In the genomic region with DNA sequence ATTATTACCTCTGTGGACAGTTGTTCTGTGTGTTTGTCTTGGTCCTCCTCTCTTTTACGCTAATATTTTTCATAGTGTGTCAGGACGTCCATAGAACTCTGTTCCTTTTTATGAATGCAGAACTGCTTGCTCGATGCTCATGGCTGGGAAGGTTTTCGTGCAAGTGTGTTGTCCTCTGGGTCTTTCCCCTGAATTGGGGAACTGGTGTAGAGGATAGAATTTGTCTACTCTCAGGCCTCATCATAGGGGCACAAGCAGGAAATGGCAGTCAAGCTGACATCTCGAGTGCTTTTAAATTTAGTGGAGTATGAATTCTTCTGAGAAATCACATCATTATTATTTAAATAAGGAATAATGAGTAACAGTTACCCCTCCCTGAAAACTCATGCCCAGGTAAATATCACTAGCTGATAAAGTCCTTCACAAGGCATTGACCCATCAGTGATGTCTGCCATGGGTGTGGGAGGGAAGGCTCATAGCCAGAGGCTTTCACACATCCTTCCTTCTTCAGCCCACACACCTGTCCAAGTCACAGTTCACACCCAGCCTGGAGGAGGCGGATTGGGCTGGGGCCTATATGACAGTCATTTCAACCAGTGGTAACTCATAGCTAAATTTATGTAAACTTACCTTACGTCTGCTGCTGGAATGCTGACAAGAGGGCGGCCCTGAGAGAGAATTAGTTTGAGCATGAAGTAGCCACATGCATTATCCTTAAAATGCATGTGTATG, we compare ENCODE assay signal across 1 cellular context.
TF ChIP-seq lines count a peak whose summit lies in the region.

No MANE protein-coding gene starts in this region.

TF ChIP-seq in GM12878, 131 proteins besides CTCF, POLR2A, EP300 and RAD21 (continued from another document):
- TF ChIP-seq, protein P1, sequence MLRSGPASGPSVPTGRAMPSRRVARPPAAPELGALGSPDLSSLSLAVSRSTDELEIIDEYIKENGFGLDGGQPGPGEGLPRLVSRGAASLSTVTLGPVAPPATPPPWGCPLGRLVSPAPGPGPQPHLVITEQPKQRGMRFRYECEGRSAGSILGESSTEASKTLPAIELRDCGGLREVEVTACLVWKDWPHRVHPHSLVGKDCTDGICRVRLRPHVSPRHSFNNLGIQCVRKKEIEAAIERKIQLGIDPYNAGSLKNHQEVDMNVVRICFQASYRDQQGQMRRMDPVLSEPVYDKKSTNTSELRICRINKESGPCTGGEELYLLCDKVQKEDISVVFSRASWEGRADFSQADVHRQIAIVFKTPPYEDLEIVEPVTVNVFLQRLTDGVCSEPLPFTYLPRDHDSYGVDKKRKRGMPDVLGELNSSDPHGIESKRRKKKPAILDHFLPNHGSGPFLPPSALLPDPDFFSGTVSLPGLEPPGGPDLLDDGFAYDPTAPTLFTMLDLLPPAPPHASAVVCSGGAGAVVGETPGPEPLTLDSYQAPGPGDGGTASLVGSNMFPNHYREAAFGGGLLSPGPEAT (IDR thresholded peaks at IDR 0.05; ENCODE audit: low read depth): no peak
- peak; percentile 81 for TF ChIP-seq SPI1 (IDR thresholded peaks at IDR 0.05; ENCODE audit: borderline replicate concordance, insufficient read depth, low read depth, low read length)
- no peak for TF ChIP-seq MYB (IDR thresholded peaks at IDR 0.05; ENCODE audit: borderline replicate concordance, low read depth, low read length)
- no peak for TF ChIP-seq CHD2 (IDR thresholded peaks at IDR 0.05; ENCODE audit: borderline replicate concordance, low read depth, low read length)
- no peak for TF ChIP-seq KLF5 (IDR thresholded peaks at IDR 0.05; ENCODE audit: partially characterized antibody)
- no peak for TF ChIP-seq CBFB (IDR thresholded peaks at IDR 0.05; ENCODE audit: low read depth)
- TF ChIP-seq, protein P2, sequence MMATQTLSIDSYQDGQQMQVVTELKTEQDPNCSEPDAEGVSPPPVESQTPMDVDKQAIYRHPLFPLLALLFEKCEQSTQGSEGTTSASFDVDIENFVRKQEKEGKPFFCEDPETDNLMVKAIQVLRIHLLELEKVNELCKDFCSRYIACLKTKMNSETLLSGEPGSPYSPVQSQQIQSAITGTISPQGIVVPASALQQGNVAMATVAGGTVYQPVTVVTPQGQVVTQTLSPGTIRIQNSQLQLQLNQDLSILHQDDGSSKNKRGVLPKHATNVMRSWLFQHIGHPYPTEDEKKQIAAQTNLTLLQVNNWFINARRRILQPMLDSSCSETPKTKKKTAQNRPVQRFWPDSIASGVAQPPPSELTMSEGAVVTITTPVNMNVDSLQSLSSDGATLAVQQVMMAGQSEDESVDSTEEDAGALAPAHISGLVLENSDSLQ (IDR thresholded peaks at IDR 0.05): peak; percentile 68; the same call in 1 of the 2 replicates
- no peak for TF ChIP-seq STAT3 (IDR thresholded peaks at IDR 0.05; ENCODE audit: low read depth, low read length)
- TF ChIP-seq ETV6 (conservative IDR thresholded peaks at IDR 0.05 in 1 of 2, IDR thresholded peaks at IDR 0.05 in 1 of 2; ENCODE audit: borderline replicate concordance in 1 of 2, low read depth in 1 of 2): no peak
- no peak for TF ChIP-seq RFX5 (IDR thresholded peaks at IDR 0.05; ENCODE audit: low read depth, low read length)
- TF ChIP-seq, protein P3, sequence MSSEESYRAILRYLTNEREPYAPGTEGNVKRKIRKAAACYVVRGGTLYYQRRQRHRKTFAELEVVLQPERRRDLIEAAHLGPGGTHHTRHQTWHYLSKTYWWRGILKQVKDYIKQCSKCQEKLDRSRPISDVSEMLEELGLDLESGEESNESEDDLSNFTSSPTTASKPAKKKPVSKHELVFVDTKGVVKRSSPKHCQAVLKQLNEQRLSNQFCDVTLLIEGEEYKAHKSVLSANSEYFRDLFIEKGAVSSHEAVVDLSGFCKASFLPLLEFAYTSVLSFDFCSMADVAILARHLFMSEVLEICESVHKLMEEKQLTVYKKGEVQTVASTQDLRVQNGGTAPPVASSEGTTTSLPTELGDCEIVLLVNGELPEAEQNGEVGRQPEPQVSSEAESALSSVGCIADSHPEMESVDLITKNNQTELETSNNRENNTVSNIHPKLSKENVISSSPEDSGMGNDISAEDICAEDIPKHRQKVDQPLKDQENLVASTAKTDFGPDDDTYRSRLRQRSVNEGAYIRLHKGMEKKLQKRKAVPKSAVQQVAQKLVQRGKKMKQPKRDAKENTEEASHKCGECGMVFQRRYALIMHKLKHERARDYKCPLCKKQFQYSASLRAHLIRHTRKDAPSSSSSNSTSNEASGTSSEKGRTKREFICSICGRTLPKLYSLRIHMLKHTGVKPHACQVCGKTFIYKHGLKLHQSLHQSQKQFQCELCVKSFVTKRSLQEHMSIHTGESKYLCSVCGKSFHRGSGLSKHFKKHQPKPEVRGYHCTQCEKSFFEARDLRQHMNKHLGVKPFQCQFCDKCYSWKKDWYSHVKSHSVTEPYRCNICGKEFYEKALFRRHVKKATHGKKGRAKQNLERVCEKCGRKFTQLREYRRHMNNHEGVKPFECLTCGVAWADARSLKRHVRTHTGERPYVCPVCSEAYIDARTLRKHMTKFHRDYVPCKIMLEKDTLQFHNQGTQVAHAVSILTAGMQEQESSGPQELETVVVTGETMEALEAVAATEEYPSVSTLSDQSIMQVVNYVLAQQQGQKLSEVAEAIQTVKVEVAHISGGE (CRISPR knock-in tag; IDR thresholded peaks at IDR 0.05): no peak
- TF ChIP-seq EZH2 (IDR thresholded peaks at IDR 0.05; ENCODE audit: borderline replicate concordance, control insufficient read depth, low read depth, low read length): no peak
- TF ChIP-seq ZZZ3 (IDR thresholded peaks at IDR 0.05; ENCODE audit: control insufficient read depth, insufficient read length, low read depth): no peak
- TF ChIP-seq, protein P4, sequence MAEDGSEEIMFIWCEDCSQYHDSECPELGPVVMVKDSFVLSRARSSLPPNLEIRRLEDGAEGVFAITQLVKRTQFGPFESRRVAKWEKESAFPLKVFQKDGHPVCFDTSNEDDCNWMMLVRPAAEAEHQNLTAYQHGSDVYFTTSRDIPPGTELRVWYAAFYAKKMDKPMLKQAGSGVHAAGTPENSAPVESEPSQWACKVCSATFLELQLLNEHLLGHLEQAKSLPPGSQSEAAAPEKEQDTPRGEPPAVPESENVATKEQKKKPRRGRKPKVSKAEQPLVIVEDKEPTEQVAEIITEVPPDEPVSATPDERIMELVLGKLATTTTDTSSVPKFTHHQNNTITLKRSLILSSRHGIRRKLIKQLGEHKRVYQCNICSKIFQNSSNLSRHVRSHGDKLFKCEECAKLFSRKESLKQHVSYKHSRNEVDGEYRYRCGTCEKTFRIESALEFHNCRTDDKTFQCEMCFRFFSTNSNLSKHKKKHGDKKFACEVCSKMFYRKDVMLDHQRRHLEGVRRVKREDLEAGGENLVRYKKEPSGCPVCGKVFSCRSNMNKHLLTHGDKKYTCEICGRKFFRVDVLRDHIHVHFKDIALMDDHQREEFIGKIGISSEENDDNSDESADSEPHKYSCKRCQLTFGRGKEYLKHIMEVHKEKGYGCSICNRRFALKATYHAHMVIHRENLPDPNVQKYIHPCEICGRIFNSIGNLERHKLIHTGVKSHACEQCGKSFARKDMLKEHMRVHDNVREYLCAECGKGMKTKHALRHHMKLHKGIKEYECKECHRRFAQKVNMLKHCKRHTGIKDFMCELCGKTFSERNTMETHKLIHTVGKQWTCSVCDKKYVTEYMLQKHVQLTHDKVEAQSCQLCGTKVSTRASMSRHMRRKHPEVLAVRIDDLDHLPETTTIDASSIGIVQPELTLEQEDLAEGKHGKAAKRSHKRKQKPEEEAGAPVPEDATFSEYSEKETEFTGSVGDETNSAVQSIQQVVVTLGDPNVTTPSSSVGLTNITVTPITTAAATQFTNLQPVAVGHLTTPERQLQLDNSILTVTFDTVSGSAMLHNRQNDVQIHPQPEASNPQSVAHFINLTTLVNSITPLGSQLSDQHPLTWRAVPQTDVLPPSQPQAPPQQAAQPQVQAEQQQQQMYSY (CRISPR knock-in tag; IDR thresholded peaks at IDR 0.05): no peak
- no peak for TF ChIP-seq SRF (IDR thresholded peaks at IDR 0.05; ENCODE audit: low read depth in 2 of 2, low read length in 2 of 2)
- TF ChIP-seq RELA (IDR thresholded peaks at IDR 0.05; ENCODE audit: borderline replicate concordance, partially characterized antibody): no peak
- TF ChIP-seq, protein P5, sequence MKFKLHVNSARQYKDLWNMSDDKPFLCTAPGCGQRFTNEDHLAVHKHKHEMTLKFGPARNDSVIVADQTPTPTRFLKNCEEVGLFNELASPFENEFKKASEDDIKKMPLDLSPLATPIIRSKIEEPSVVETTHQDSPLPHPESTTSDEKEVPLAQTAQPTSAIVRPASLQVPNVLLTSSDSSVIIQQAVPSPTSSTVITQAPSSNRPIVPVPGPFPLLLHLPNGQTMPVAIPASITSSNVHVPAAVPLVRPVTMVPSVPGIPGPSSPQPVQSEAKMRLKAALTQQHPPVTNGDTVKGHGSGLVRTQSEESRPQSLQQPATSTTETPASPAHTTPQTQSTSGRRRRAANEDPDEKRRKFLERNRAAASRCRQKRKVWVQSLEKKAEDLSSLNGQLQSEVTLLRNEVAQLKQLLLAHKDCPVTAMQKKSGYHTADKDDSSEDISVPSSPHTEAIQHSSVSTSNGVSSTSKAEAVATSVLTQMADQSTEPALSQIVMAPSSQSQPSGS (IDR thresholded peaks at IDR 0.05; ENCODE audit: low read length): peak; percentile 23; the same call in 1 of the 2 replicates
- no peak for TF ChIP-seq CREM (IDR thresholded peaks at IDR 0.05; ENCODE audit: low read depth)
- TF ChIP-seq, protein P6, sequence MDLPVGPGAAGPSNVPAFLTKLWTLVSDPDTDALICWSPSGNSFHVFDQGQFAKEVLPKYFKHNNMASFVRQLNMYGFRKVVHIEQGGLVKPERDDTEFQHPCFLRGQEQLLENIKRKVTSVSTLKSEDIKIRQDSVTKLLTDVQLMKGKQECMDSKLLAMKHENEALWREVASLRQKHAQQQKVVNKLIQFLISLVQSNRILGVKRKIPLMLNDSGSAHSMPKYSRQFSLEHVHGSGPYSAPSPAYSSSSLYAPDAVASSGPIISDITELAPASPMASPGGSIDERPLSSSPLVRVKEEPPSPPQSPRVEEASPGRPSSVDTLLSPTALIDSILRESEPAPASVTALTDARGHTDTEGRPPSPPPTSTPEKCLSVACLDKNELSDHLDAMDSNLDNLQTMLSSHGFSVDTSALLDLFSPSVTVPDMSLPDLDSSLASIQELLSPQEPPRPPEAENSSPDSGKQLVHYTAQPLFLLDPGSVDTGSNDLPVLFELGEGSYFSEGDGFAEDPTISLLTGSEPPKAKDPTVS (IDR thresholded peaks at IDR 0.05; ENCODE audit: low read depth, low read length): no peak
- no peak for TF ChIP-seq ZSCAN29 (IDR thresholded peaks at IDR 0.05)
- TF ChIP-seq MTA3 (IDR thresholded peaks at IDR 0.05; ENCODE audit: borderline replicate concordance, low read length): no peak
- no peak for TF ChIP-seq MEF2A (IDR thresholded peaks at IDR 0.05; ENCODE audit: insufficient read depth, low read depth, low read length)
- no peak for TF ChIP-seq NRF1 (conservative IDR thresholded peaks at IDR 0.05; ENCODE audit: low read depth, low read length)
- TF ChIP-seq, protein P7, sequence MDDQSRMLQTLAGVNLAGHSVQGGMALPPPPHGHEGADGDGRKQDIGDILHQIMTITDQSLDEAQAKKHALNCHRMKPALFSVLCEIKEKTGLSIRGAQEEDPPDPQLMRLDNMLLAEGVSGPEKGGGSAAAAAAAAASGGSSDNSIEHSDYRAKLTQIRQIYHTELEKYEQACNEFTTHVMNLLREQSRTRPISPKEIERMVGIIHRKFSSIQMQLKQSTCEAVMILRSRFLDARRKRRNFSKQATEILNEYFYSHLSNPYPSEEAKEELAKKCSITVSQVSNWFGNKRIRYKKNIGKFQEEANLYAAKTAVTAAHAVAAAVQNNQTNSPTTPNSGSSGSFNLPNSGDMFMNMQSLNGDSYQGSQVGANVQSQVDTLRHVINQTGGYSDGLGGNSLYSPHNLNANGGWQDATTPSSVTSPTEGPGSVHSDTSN (IDR thresholded peaks at IDR 0.05; ENCODE audit: insufficient replicate concordance, low read depth, low read length): peak; percentile 10
- TF ChIP-seq IKZF2 (IDR thresholded peaks at IDR 0.05): no peak
TF ChIP-seq in GM12878: peak in this region for 5.
